ENCODE assay signal across 8 cellular contexts in genomic region chr5:40383719-40384651, GRCh38.
DNase-seq lines count a peak whose midpoint lies in the region; ATAC-seq and TF ChIP-seq lines count a peak whose summit lies in the region.
"Had no signal": no experiment of that assay in that cellular context is flagged by ENCODE, and none has a peak within 500 bp of the region (broad histone marks: within the 10 kb centered on the region; RNA-seq: fewer than 3 reads in every experiment).

No MANE protein-coding gene starts in this region.

- no peaks in the 10 kb centered on the region for H3K36me3 ChIP-seq in spleen
- H3K36me3 ChIP-seq in testis (ENCODE audit: low read depth, missing control alignments), result no peaks in the 10 kb centered on the region

- no peaks in the 10 kb centered on the region for H3K9me3 ChIP-seq in spleen
- no peaks in the 10 kb centered on the region for H3K9me3 ChIP-seq in testis

- DNase-seq in amniotic stem cell (lab: John Stamatoyannopoulos, UW) (peak; percentile 48), spleen (no peak), DMS114 treated with DMSO at 0.1 percent for 48 hours (lab: John Stamatoyannopoulos, UW; ENCODE audit: unreplicated experiment) (no peak), NOMO-1 (lab: John Stamatoyannopoulos, UW; ENCODE audit: unreplicated experiment in 2 of 2) (no peak), testis (no peak)
- DNase-seq: KG1 had no signal

- no peak for TF ChIP-seq CTCF in spleen (IDR thresholded peaks at IDR 0.05 in 8 of 11, conservative IDR thresholded peaks at IDR 0.05 in 3 of 11)
- no peak for TF ChIP-seq CTCF in testis (IDR thresholded peaks at IDR 0.05)

- H3K27me3 ChIP-seq in spleen (replicated peaks in 1 of 7) (no peaks in the 10 kb centered on the region), testis (no peaks in the 10 kb centered on the region)

- H3K4me3 ChIP-seq in spleen, result peak overlapping the region in 1 of 8 donors; percentile 25
- no peak overlapping the region for H3K4me3 ChIP-seq in testis

- TF ChIP-seq POLR2A in spleen (IDR thresholded peaks at IDR 0.05) (no peak), testis (IDR thresholded peaks at IDR 0.05) (no peak)

- peak overlapping the region in 7 of 8 donors; percentile 3 to 84 (median 72) for H3K27ac ChIP-seq in spleen
- no peak overlapping the region for H3K27ac ChIP-seq in testis

- 60 to 78% (median 64%) methylated on average over 3 of the region's 3 CpGs for WGBS in spleen, 5 donors
- 84 to 87% methylated on average over 3 of the region's 3 CpGs for WGBS in testis, 2 donors

- intact Hi-C loops in spleen (cut with DNase I; ENCODE audit: low total_unique reads), result no loop called here
- intact Hi-C loops in testis (cut with DNase I; ENCODE audit: low total_unique reads), result no loop called here

- peak; percentile 37 for ATAC-seq in GM19351 (IDR thresholded peaks at IDR 0.05; ENCODE audit: unreplicated experiment)
- ATAC-seq in HG03432 (IDR thresholded peaks at IDR 0.05; ENCODE audit: unreplicated experiment), result peak; percentile 39

- H3K4me1 ChIP-seq in spleen, result peaks cover 13 to 66% (median 43%) of the 10 kb centered on the region in 6 donors
- no peaks in the 10 kb centered on the region for H3K4me1 ChIP-seq in testis

Comparison
In these comparisons a context has a peak if more than half of its experiments do, and no peak if none do; other contexts are left out.
1. H3K27ac ChIP-seq: peak in spleen (7 of 8); none in testis (0 of 2).